Comparison of ENCODE assay signal across 20 cellular contexts in the genomic region with DNA sequence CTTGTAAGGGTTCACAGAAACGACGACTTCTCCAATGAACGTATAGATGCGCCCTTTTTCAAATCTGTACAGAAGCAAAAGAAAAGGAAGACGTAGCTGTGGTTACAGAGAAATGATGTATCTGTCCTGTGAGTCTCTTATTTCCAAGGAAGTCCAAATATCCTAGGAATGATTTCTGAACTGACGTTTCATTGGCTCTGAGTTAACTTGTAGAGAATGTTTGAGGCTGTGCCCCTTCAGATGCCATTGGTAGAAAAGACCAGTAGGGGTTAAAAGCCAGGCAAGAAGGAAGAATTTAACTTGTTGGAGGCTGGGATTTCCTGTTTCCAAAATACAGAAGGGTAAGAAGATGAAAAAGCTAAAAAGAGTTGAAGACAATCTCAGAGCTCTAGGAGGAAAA.
"Had no signal": no experiment of that assay in that cellular context is flagged by ENCODE, and none has a peak within 500 bp of the region (broad histone marks: within the 10 kb centered on the region; RNA-seq: fewer than 3 reads in every experiment).

No MANE protein-coding gene starts in this region.

- H3K9me3 Mint-ChIP-seq: mesothelial cell of epicardium; natural killer cell treated with Interleukin-12 subunit alpha and Interleukin-12 subunit beta and Interleukin-15 and Interleukin-18, amount 100 ng/mL, for 72 hours; neural progenitor cell had no signal

- H3K4me1 Mint-ChIP-seq: neural progenitor cell had no signal

- ATAC-seq: gastroesophageal sphincter; natural killer cell treated with Interleukin-12 subunit alpha and Interleukin-12 subunit beta and Interleukin-15 and Interleukin-18, amount 100 ng/mL, for 72 hours; pancreas; right cardiac atrium had no signal

- H3K4me3 Mint-ChIP-seq: mesothelial cell of epicardium; natural killer cell treated with Interleukin-12 subunit alpha and Interleukin-12 subunit beta and Interleukin-15 and Interleukin-18, amount 100 ng/mL, for 72 hours; neural progenitor cell had no signal

- H2AFZ ChIP-seq: neural progenitor cell had no signal

- H3K4me3 ChIP-seq: dorsolateral prefrontal cortex, esophagus muscularis mucosa, gastroesophageal sphincter, neural progenitor cell, pancreas, smooth muscle cell had no signal

- H3K36me3 ChIP-seq: esophagus muscularis mucosa, neural progenitor cell, pancreas had no signal

- H3K9me3 ChIP-seq: esophagus muscularis mucosa, gastroesophageal sphincter, pancreas had no signal

- H3K36me3 Mint-ChIP-seq: mesothelial cell of epicardium; natural killer cell treated with Interleukin-12 subunit alpha and Interleukin-12 subunit beta and Interleukin-15 and Interleukin-18, amount 100 ng/mL, for 72 hours; neural progenitor cell had no signal

- H3K27me3 Mint-ChIP-seq: progenitor cell of endocrine pancreas had no signal

- FAIRE-seq: endometrium, pancreas had no signal

- H3K4me1 ChIP-seq: esophagus muscularis mucosa, gastroesophageal sphincter, neural progenitor cell, pancreas had no signal

- H3K4me2 ChIP-seq: neural progenitor cell, smooth muscle cell had no signal

- H3K27ac Mint-ChIP-seq: mesothelial cell of epicardium; natural killer cell treated with Interleukin-12 subunit alpha and Interleukin-12 subunit beta and Interleukin-15 and Interleukin-18, amount 100 ng/mL, for 72 hours; neural progenitor cell; progenitor cell of endocrine pancreas had no signal

- H3K27me3 ChIP-seq: dorsolateral prefrontal cortex, esophagus muscularis mucosa, gastroesophageal sphincter, neural progenitor cell, pancreas had no signal

- DNase-seq: cortex of kidney; dorsolateral prefrontal cortex; effector CD8-positive, alpha-beta T cell; glutamatergic neuron; kidney glomerular epithelial cell; mammary epithelial cell; nucleus accumbens; pancreas; right cardiac atrium; stimulated activated CD4-positive, alpha-beta T cell treated with anti-CD3 and anti-CD28 coated beads, Interleukin-2, amount 100 ng/mL, for 48 hours; stimulated activated naive CD4-positive, alpha-beta T cell treated with Interleukin-2 at 50 U/mL for 16 hours; trophoblast cell had no signal

- H3K27ac ChIP-seq: dorsolateral prefrontal cortex, esophagus muscularis mucosa, gastroesophageal sphincter, neural progenitor cell, pancreas had no signal

- H3K9ac ChIP-seq: neural progenitor cell had no signal
